Comparison of ENCODE assay signal across 9 cellular contexts in genomic region chr2:317501-318424, GRCh38. TPM values are rescaled to one million over a fixed set of nuclear protein-coding genes. Genes with fewer than 3 reads are reported as not detected.
DNase-seq lines count a peak whose midpoint lies in the region; ATAC-seq lines count a peak whose summit lies in the region.
"Had no signal": no experiment of that assay in that cellular context is flagged by ENCODE, and none has a peak within 500 bp of the region (broad histone marks: within the 10 kb centered on the region; RNA-seq: fewer than 3 reads in every experiment).

No MANE protein-coding gene starts in this region.

- H3K27ac Mint-ChIP-seq in activated T-helper 2 cell treated with anti-CD3 and anti-CD28 coated beads, Interferon-gamma antibody, Interleukin-2, Interleukin-4, amounts not matched to agents 10 μg/mL and 5 μg/mL and 100 μg/mL, durations not matched to agents 14 hours and 24 hours and 36 hours = peak overlapping the region; percentile 88

- peaks cover 8% of the 10 kb centered on the region for H3K9me3 Mint-ChIP-seq in activated T-helper 2 cell treated with anti-CD3 and anti-CD28 coated beads, Interferon-gamma antibody, Interleukin-2, Interleukin-4, amounts not matched to agents 10 μg/mL and 5 μg/mL and 100 μg/mL, durations not matched to agents 14 hours and 24 hours and 36 hours

- intact Hi-C loops in activated T-helper 2 cell treated with anti-CD3 and anti-CD28 coated beads, Interferon-gamma antibody, Interleukin-2, Interleukin-4, amounts not matched to agents 10 μg/mL and 5 μg/mL and 100 μg/mL, durations not matched to agents 14 hours and 24 hours and 36 hours (cut with micrococcal nuclease) = loop anchor here (1.0 to 10.0 kb wide), 5 partner anchors 53 to 140 kb away; partner anchors contain the start of genes ACP1 and SH3YL1

- ATAC-seq in HG02981 (IDR thresholded peaks at IDR 0.05; ENCODE audit: unreplicated experiment) = peak; percentile 68

- peak overlapping the region; percentile 55 for H3K4me3 Mint-ChIP-seq in activated T-helper 2 cell treated with anti-CD3 and anti-CD28 coated beads, Interferon-gamma antibody, Interleukin-2, Interleukin-4, amounts not matched to agents 10 μg/mL and 5 μg/mL and 100 μg/mL, durations not matched to agents 14 hours and 24 hours and 36 hours (ENCODE audit: low read depth)

- peaks cover 4% of the 10 kb centered on the region for H3K27me3 Mint-ChIP-seq in activated T-helper 2 cell treated with anti-CD3 and anti-CD28 coated beads, Interferon-gamma antibody, Interleukin-2, Interleukin-4, amounts not matched to agents 10 μg/mL and 5 μg/mL and 100 μg/mL, durations not matched to agents 14 hours and 24 hours and 36 hours (ENCODE audit: low read depth)

- DNase-seq in EL = peak; percentile 52
- DNase-seq in activated T-helper 2 cell treated with anti-CD3 and anti-CD28 coated beads, Interferon-gamma antibody, Interleukin-2, Interleukin-4, amounts not matched to agents 10 μg/mL and 5 μg/mL and 100 μg/mL, durations not matched to agents 14 hours and 24 hours and 36 hours (ENCODE audit: low spot score) = no peak
- DNase-seq in left kidney (ENCODE audit: low read depth, low spot score) = peak; percentile 28
- DNase-seq in KG1 (lab: John Stamatoyannopoulos, UW) = no peak
- DNase-seq in activated gamma-delta T cell treated with Interleukin-2 at 50 U/mL for 16 hours = no peak
- DNase-seq in NCI-H1105 treated with DMSO at 0.1 percent for 48 hours (lab: John Stamatoyannopoulos, UW) = no peak
- DNase-seq in hippocampal formation (lab: John Stamatoyannopoulos, UW) = no peak
- DNase-seq: NCI-H187 treated with DMSO at 0.1 percent for 48 hours had no signal

- H3K4me1 Mint-ChIP-seq in activated T-helper 2 cell treated with anti-CD3 and anti-CD28 coated beads, Interferon-gamma antibody, Interleukin-2, Interleukin-4, amounts not matched to agents 10 μg/mL and 5 μg/mL and 100 μg/mL, durations not matched to agents 14 hours and 24 hours and 36 hours (ENCODE audit: low read depth) = peaks cover 31% of the 10 kb centered on the region

- peaks cover 8% of the 10 kb centered on the region for H3K36me3 Mint-ChIP-seq in activated T-helper 2 cell treated with anti-CD3 and anti-CD28 coated beads, Interferon-gamma antibody, Interleukin-2, Interleukin-4, amounts not matched to agents 10 μg/mL and 5 μg/mL and 100 μg/mL, durations not matched to agents 14 hours and 24 hours and 36 hours (ENCODE audit: low read depth)

RNA-seq across cellular contexts. Expression of gene ALKAL2, which starts 29.9 kb away (rescaled TPM):
- total RNA-seq in activated T-helper 2 cell treated with anti-CD3 and anti-CD28 coated beads, Interferon-gamma antibody, Interleukin-2, Interleukin-4, amounts not matched to agents 10 μg/mL and 5 μg/mL and 100 μg/mL, durations not matched to agents 14 hours and 24 hours and 36 hours = 16.3 and 17.6 TPM in 2 replicates

RNA-seq across cellular contexts. Expression of gene ACP1, which starts 53.0 kb away (rescaled TPM):
- 168 and 177 TPM in 2 replicates for total RNA-seq in activated T-helper 2 cell treated with anti-CD3 and anti-CD28 coated beads, Interferon-gamma antibody, Interleukin-2, Interleukin-4, amounts not matched to agents 10 μg/mL and 5 μg/mL and 100 μg/mL, durations not matched to agents 14 hours and 24 hours and 36 hours

RNA-seq across cellular contexts. Expression of gene SH3YL1, which starts 53.9 kb away (rescaled TPM):
- total RNA-seq in activated T-helper 2 cell treated with anti-CD3 and anti-CD28 coated beads, Interferon-gamma antibody, Interleukin-2, Interleukin-4, amounts not matched to agents 10 μg/mL and 5 μg/mL and 100 μg/mL, durations not matched to agents 14 hours and 24 hours and 36 hours = 34.7 and 37.1 TPM in 2 replicates

Comparison
In these comparisons a context has a peak if more than half of its experiments do, and no peak if none do; other contexts are left out.
1. DNase-seq: peak in EL (single experiment) and left kidney (single experiment); none in activated T-helper 2 cell treated with anti-CD3 and anti-CD28 coated beads, Interferon-gamma antibody, Interleukin-2, Interleukin-4, amounts not matched to agents 10 μg/mL and 5 μg/mL and 100 μg/mL, durations not matched to agents 14 hours and 24 hours and 36 hours (single experiment), KG1 (single experiment), activated gamma-delta T cell treated with Interleukin-2 at 50 U/mL for 16 hours (single experiment), NCI-H1105 treated with DMSO at 0.1 percent for 48 hours (single experiment) and hippocampal formation (0 of 2).